ENCODE assay signal across 25 cellular contexts in the genomic region with DNA sequence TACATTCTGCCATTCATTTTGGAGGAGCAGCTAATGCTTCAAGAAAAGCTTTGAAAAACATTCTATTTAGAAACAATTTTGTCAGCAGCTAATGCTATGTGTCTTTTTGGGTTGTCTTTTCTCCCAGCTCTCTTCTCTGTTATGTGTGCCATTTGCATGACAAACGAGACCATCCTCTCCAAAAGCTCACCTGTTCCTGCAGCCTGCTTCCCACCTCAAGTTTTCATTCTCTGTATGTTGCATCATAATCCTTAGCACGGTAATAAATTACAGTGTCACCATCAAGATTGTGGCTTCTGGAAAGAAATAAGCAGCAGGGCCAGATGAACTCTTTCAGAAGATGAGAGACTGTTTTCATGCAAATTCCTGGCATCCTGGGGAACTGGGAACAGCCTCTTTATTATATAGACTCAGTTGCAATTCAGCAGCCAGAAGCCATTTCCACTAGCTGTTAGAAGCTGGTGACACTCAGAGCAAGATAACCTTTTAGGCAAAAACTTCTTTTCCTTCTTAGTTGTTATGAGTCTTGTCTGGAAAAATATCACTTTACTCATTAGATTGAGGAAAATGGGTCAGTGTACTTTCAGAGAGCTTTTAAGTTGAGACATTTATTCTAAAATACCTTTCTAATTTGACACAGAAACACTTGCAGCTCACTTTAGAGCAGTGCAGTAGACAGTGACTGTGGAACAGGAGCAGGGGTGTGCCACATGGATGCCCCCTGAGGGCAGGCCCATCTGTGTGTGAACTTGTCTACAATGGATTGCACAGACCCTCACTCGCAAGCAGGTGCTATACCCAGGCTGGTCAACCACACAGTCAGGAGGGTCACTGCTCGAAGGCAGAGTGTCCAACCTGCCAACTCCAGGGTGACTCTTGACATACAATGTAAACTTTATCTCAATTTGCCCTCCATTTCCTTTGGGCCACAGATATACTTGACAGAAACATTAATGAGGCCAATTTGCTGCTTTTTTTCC.
DNase-seq lines count a peak whose midpoint lies in the region; ATAC-seq and TF ChIP-seq lines count a peak whose summit lies in the region.
"Had no signal": no experiment of that assay in that cellular context is flagged by ENCODE, and none has a peak within 500 bp of the region (broad histone marks: within the 10 kb centered on the region; RNA-seq: fewer than 3 reads in every experiment).

No MANE protein-coding gene starts in this region.

- in situ Hi-C loops in HAP-1 (cut with MboI; ENCODE audit: low sequenced_read_pairs), result no loop called here

- no peak overlapping the region for H3K4me3 ChIP-seq in HAP-1
- H3K4me3 ChIP-seq in iPS-20b (ENCODE audit: low read length), result peak overlapping the region; percentile 19; the same call in 1 of the 2 replicates
- H3K4me3 ChIP-seq: colonic mucosa, prostate gland, SJSA1, suprapubic skin had no signal

- H3K9ac ChIP-seq in iPS-20b (ENCODE audit: low read depth, low read length), result peak overlapping the region; percentile 67; the same call in 1 of the 2 replicates

- H3K27me3 ChIP-seq in HAP-1 (ENCODE audit: low read depth) (no peaks in the 10 kb centered on the region), iPS-20b (ENCODE audit: insufficient read depth, low read length) (no peaks in the 10 kb centered on the region)
- H3K27me3 ChIP-seq: colonic mucosa, neutrophil, suprapubic skin had no signal

- H3K27ac ChIP-seq in iPS-20b (ENCODE audit: low read length), result peak overlapping the region; percentile 79
- H3K27ac ChIP-seq: colonic mucosa, neutrophil, prostate gland, SJSA1, suprapubic skin had no signal

- H3K36me3 ChIP-seq in HAP-1 (replicated peaks) (no peaks in the 10 kb centered on the region), iPS-20b (ENCODE audit: insufficient read depth, low read depth, low read length) (no peaks in the 10 kb centered on the region)
- H3K36me3 ChIP-seq: colonic mucosa, neutrophil, prostate gland, SJSA1, suprapubic skin had no signal

- ATAC-seq in SK-N-SH treated with all-trans-retinoic acid at 6 μM for 48 hours (no peak), HG03135 (IDR thresholded peaks at IDR 0.05; ENCODE audit: unreplicated experiment) (no peak)
- ATAC-seq: activated naive CD4-positive, alpha-beta T cell treated with anti-CD3 and anti-CD28 coated beads, Interleukin-2, amount 50 U/mL, for 72 hours; left ventricle myocardium superior; T-cell had no signal

- peak; percentile 48 to 72 for DNase-seq in HAP-1 (ENCODE audit: low spot score in 2 of 2)
- DNase-seq in NCI-H1436 (lab: John Stamatoyannopoulos, UW), result peak; percentile 32
- peak; percentile 59 for DNase-seq in NCI-H748 treated with DMSO at 0.1 percent for 48 hours (lab: John Stamatoyannopoulos, UW)
- no peak for DNase-seq in NCI-H82 treated with DMSO at 0.1 percent for 48 hours (lab: John Stamatoyannopoulos, UW; ENCODE audit: unreplicated experiment)
- DNase-seq: activated CD4-positive, alpha-beta memory T cell treated with anti-CD3 and anti-CD28 coated beads, Interleukin-2, amount 10 ng/mL, durations not matched to agents 7 days and 5 days; anterior cingulate cortex; C1 segment of cervical spinal cord; colonic mucosa; DND-41; effector CD8-positive, alpha-beta T cell; left ventricle myocardium superior; MV-4-11; NCI-H2171 treated with DMSO at 0.1 percent for 48 hours; NCI-H524 treated with DMSO at 0.1 percent for 48 hours; stimulated activated CD4-positive, alpha-beta T cell treated with anti-CD3 and anti-CD28 coated beads, Interleukin-15, amount 100 ng/mL, for 24 hours; stimulated activated naive CD4-positive, alpha-beta T cell; T-cell had no signal

- H3K4me1 ChIP-seq in HAP-1 (peaks cover 5% of the 10 kb centered on the region), iPS-20b (ENCODE audit: insufficient read depth, low read length) (peaks cover 16% of the 10 kb centered on the region)
- H3K4me1 ChIP-seq: colonic mucosa, prostate gland, SJSA1 had no signal

- H3K9me3 ChIP-seq in HAP-1 (no peaks in the 10 kb centered on the region), iPS-20b (ENCODE audit: insufficient read depth, low read depth, low read length) (peaks cover 10% of the 10 kb centered on the region; the same call in 1 of the 2 replicates)
- H3K9me3 ChIP-seq: colonic mucosa, neutrophil, prostate gland, SJSA1, suprapubic skin had no signal

TF ChIP-seq in SK-N-SH treated with all-trans-retinoic acid at 6 μM for 48 hours, 23 proteins besides CTCF, POLR2A, EP300 and RAD21:
- no peak for TF ChIP-seq ZFP3 (CRISPR knock-in tag; IDR thresholded peaks at IDR 0.05)
- TF ChIP-seq TOX (CRISPR knock-in tag; IDR thresholded peaks at IDR 0.05; ENCODE audit: borderline replicate concordance), result no peak
- no peak for TF ChIP-seq ZC3H10 (CRISPR knock-in tag; IDR thresholded peaks at IDR 0.05)
- TF ChIP-seq CSDC2 (CRISPR knock-in tag; IDR thresholded peaks at IDR 0.05), result no peak
- TF ChIP-seq, protein P1, sequence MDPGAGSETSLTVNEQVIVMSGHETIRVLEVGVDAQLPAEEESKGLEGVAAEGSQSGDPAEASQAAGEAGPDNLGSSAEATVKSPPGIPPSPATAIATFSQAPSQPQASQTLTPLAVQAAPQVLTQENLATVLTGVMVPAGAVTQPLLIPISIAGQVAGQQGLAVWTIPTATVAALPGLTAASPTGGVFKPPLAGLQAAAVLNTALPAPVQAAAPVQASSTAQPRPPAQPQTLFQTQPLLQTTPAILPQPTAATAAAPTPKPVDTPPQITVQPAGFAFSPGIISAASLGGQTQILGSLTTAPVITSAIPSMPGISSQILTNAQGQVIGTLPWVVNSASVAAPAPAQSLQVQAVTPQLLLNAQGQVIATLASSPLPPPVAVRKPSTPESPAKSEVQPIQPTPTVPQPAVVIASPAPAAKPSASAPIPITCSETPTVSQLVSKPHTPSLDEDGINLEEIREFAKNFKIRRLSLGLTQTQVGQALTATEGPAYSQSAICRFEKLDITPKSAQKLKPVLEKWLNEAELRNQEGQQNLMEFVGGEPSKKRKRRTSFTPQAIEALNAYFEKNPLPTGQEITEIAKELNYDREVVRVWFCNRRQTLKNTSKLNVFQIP (CRISPR knock-in tag; IDR thresholded peaks at IDR 0.05; ENCODE audit: borderline replicate concordance, low read depth), result no peak
- TF ChIP-seq SNAI2 (CRISPR knock-in tag; IDR thresholded peaks at IDR 0.05), result no peak
- TF ChIP-seq, protein P2, sequence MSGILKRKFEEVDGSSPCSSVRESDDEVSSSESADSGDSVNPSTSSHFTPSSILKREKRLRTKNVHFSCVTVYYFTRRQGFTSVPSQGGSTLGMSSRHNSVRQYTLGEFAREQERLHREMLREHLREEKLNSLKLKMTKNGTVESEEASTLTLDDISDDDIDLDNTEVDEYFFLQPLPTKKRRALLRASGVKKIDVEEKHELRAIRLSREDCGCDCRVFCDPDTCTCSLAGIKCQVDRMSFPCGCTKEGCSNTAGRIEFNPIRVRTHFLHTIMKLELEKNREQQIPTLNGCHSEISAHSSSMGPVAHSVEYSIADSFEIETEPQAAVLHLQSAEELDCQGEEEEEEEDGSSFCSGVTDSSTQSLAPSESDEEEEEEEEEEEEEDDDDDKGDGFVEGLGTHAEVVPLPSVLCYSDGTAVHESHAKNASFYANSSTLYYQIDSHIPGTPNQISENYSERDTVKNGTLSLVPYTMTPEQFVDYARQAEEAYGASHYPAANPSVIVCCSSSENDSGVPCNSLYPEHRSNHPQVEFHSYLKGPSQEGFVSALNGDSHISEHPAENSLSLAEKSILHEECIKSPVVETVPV (CRISPR knock-in tag; IDR thresholded peaks at IDR 0.05), result no peak
- TF ChIP-seq PPARA (CRISPR knock-in tag; IDR thresholded peaks at IDR 0.05; ENCODE audit: borderline replicate concordance), result no peak
- TF ChIP-seq, protein P3, sequence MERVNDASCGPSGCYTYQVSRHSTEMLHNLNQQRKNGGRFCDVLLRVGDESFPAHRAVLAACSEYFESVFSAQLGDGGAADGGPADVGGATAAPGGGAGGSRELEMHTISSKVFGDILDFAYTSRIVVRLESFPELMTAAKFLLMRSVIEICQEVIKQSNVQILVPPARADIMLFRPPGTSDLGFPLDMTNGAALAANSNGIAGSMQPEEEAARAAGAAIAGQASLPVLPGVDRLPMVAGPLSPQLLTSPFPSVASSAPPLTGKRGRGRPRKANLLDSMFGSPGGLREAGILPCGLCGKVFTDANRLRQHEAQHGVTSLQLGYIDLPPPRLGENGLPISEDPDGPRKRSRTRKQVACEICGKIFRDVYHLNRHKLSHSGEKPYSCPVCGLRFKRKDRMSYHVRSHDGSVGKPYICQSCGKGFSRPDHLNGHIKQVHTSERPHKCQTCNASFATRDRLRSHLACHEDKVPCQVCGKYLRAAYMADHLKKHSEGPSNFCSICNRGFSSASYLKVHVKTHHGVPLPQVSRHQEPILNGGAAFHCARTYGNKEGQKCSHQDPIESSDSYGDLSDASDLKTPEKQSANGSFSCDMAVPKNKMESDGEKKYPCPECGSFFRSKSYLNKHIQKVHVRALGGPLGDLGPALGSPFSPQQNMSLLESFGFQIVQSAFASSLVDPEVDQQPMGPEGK (CRISPR knock-in tag; IDR thresholded peaks at IDR 0.05; ENCODE audit: borderline replicate concordance), result no peak
TF ChIP-seq in SK-N-SH treated with all-trans-retinoic acid at 6 μM for 48 hours: peak in this region for 0.
